Comparison of ENCODE assay signal across 1 cellular context in the genomic region with DNA sequence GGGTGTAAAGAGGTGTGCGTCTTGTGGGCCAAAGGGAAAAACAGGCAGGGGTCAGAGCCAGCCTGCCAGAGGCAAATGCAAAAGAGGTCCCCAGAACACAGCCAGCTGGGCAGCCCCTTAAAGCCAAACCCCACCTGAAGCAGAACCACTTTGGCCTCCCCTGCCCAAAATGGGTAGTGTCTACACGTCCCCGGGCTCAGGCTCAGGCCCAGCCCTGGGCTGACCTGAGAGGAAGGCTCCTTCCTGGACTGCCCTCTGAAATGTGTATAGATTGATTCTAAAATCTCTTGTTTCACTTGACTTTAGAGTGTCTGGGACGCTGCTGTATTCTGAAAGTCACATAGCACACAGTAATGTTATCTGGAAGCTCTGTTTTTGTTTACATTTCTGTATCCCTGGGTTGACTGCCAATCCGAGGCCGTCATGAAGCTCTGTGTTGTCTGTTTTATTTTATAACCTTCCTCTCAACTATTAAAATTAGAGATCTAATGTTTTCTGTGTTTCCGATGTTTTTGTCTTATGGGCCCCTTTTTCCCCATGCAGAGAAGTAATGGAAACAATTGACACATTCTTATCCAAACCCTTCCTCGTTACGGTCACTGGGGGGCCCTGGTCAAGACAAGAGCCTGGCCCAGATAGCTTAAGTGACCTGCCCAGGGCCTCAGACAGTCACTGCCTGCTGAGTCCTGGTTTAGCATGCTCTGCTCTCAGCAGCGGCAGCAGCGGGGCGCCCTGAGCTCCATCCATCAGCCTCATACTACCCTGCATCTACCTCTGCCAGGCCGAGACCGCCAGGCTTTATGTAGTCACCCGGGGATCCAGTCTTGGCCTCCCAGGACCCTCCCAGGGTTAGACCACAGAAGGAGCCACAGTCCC.
TF ChIP-seq lines count a peak whose summit lies in the region.

No MANE protein-coding gene starts in this region.

TF ChIP-seq in H1, 55 proteins besides CTCF, POLR2A, EP300 and RAD21:
- TF ChIP-seq TEAD4 (IDR thresholded peaks at IDR 0.05; ENCODE audit: low read depth, low read length) (no peak), SIX5 (IDR thresholded peaks at IDR 0.05; ENCODE audit: low read depth, low read length) (no peak), MAX (IDR thresholded peaks at IDR 0.05) (no peak), SP1 (IDR thresholded peaks at IDR 0.05; ENCODE audit: low read depth, low read length) (no peak), CEBPB (IDR thresholded peaks at IDR 0.05; ENCODE audit: low read depth, low read length) (no peak), TAF1 (IDR thresholded peaks at IDR 0.05; ENCODE audit: low read depth, low read length) (no peak), SUZ12 (IDR thresholded peaks at IDR 0.05; ENCODE audit: low read length) (no peak), RXRA (IDR thresholded peaks at IDR 0.05; ENCODE audit: insufficient read depth, low read depth, low read length) (no peak), HDAC2 (IDR thresholded peaks at IDR 0.05; ENCODE audit: borderline replicate concordance in 1 of 2, low read depth in 2 of 2, low read length in 2 of 2) (no peak), ASH2L (IDR thresholded peaks at IDR 0.05; ENCODE audit: low read length) (no peak), USF2 (IDR thresholded peaks at IDR 0.05; ENCODE audit: low read length) (no peak), GABPA (IDR thresholded peaks at IDR 0.05; ENCODE audit: borderline replicate concordance, insufficient read depth, low read length) (no peak), CREB1 (IDR thresholded peaks at IDR 0.05) (no peak), TAF7 (optimal IDR thresholded peaks at IDR 0.05; ENCODE audit: borderline replicate concordance, low read depth, low read length) (no peak), SIN3A (conservative IDR thresholded peaks at IDR 0.05 in 1 of 2, IDR thresholded peaks at IDR 0.05 in 1 of 2; ENCODE audit: low read depth in 1 of 2, low read length in 2 of 2) (no peak), JUN (IDR thresholded peaks at IDR 0.05; ENCODE audit: low read depth, low read length) (no peak), ATF2 (IDR thresholded peaks at IDR 0.05; ENCODE audit: low read length) (no peak), EGR1 (IDR thresholded peaks at IDR 0.05; ENCODE audit: borderline replicate concordance, low read depth, low read length) (no peak)
- TF ChIP-seq, protein P1, sequence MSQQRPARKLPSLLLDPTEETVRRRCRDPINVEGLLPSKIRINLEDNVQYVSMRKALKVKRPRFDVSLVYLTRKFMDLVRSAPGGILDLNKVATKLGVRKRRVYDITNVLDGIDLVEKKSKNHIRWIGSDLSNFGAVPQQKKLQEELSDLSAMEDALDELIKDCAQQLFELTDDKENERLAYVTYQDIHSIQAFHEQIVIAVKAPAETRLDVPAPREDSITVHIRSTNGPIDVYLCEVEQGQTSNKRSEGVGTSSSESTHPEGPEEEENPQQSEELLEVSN (IDR thresholded peaks at IDR 0.05): no peak
TF ChIP-seq in H1: peak in this region for 0.
